20 cellular contexts compared by ENCODE assay signal in the genomic region with DNA sequence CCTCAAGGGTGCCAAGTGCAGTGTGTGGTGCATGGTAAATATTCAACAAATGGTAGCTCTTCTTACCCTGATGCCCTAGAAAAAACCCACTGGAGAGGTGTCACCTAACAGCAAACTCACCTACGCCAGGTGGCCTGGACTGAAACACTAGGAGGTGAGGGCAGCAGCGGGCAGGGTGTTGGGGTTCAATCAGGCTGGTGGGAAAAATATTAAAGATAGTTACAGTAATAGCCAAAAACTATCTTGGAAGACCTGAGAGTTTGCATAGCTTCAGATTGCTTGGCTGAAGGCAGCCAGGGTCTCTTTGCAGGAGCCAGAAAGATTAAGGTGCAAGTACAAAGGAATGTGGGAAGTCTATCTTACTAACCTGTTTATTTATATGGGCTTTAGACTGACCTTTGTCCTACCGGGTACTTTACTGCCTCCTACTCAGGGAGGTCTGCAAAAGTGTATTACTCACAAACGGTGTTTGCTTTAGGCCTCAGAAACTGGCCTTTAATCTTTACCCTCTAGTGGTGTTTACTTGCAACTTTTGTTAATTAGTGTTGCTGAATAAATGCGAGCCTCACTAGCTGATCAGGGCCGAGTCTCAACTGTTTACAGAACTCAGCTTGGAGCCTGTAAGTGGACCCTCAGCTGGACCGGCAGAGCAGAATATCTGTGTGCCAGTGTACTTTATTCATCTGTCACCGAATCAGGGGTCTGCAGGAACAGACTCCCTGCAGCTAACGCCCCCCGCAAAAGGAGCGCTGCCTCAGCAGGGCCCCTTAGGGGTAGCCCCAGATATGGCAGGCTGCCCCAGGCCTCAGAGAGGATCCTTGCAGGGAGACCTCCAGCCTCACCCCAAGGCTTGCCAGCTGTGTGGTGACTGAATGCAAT.
DNase-seq lines count a peak whose midpoint lies in the region; ATAC-seq and TF ChIP-seq lines count a peak whose summit lies in the region.
"Had no signal": no experiment of that assay in that cellular context is flagged by ENCODE, and none has a peak within 500 bp of the region (broad histone marks: within the 10 kb centered on the region; RNA-seq: fewer than 3 reads in every experiment).

No MANE protein-coding gene starts in this region.

- peaks cover 1% of the 10 kb centered on the region for H3K36me3 Mint-ChIP-seq in progenitor cell of endocrine pancreas (ENCODE audit: insufficient read depth)
- H3K36me3 Mint-ChIP-seq: activated naive CD8-positive, alpha-beta T cell treated with anti-CD3 and anti-CD28 coated beads for 36 hours; CD8-positive, alpha-beta T cell; naive B cell had no signal

- H3K27me3 Mint-ChIP-seq in progenitor cell of endocrine pancreas: no peaks in the 10 kb centered on the region
- H3K27me3 Mint-ChIP-seq: activated naive CD8-positive, alpha-beta T cell treated with anti-CD3 and anti-CD28 coated beads for 36 hours had no signal

- peaks cover 9% of the 10 kb centered on the region for H3K9me3 Mint-ChIP-seq in progenitor cell of endocrine pancreas (ENCODE audit: low read depth)
- H3K9me3 Mint-ChIP-seq: activated naive CD8-positive, alpha-beta T cell treated with anti-CD3 and anti-CD28 coated beads for 36 hours; activated T-cell treated with anti-CD3 and anti-CD28 coated beads, Interleukin-2, amount 50 U/mL, for 4 hours; CD8-positive, alpha-beta T cell had no signal

- no peak for TF ChIP-seq EP300 in upper lobe of left lung (IDR thresholded peaks at IDR 0.05)

- H3K36me3 ChIP-seq in upper lobe of left lung: no peaks in the 10 kb centered on the region
- H3K36me3 ChIP-seq: breast epithelium, vagina had no signal

- ATAC-seq in upper lobe of left lung (ENCODE audit: low FRiP score in 2 of 2): no peak
- ATAC-seq: activated T-cell treated with anti-CD3 and anti-CD28 coated beads, Interleukin-2, amount 50 U/mL, for 4 hours; CD8-positive, alpha-beta T cell; psoas muscle; stimulated activated naive CD8-positive, alpha-beta T cell treated with anti-CD3 and anti-CD28 coated beads, Interleukin-15, Interleukin-2, amounts not matched to agents 100 U/mL and 50 U/mL, for 24 hours had no signal

- H3K27ac ChIP-seq in layer of hippocampus (ENCODE audit: low read depth, low read length) (peak overlapping the region; percentile 43), upper lobe of left lung (no peak overlapping the region)
- H3K27ac ChIP-seq: GM23248, psoas muscle, vagina had no signal

- peak; percentile 80 for DNase-seq in DMS53 (lab: John Stamatoyannopoulos, UW)
- DNase-seq in SW480 (ENCODE audit: low spot score): peak; percentile 98
- DNase-seq in progenitor cell of endocrine pancreas (ENCODE audit: low spot score, unreplicated experiment): no peak
- DNase-seq in upper lobe of left lung: no peak
- no peak for DNase-seq in dermis blood vessel endothelial cell
- DNase-seq in NCI-H1048 (lab: John Stamatoyannopoulos, UW): no peak
- DNase-seq in NOMO-1 treated with dmso at 0.1 percent for 144 hours (lab: John Stamatoyannopoulos, UW; ENCODE audit: unreplicated experiment): no peak
- DNase-seq: activated CD4-positive, alpha-beta T cell treated with anti-CD3 and anti-CD28 coated beads, Interleukin-2, amount 50 U/mL, for 4 hours; activated naive CD8-positive, alpha-beta T cell treated with anti-CD3 and anti-CD28 coated beads for 36 hours; activated T-cell treated with anti-CD3 and anti-CD28 coated beads, Interleukin-2, amount 50 U/mL, for 4 hours; CD8-positive, alpha-beta T cell; effector memory CD4-positive, alpha-beta T cell; GM23248; kidney glomerular epithelial cell; naive B cell; psoas muscle; stimulated activated naive CD8-positive, alpha-beta T cell treated with anti-CD3 and anti-CD28 coated beads, Interleukin-15, Interleukin-2, amounts not matched to agents 100 U/mL and 50 U/mL, for 24 hours had no signal

- peak overlapping the region; percentile 45 for H3K4me3 Mint-ChIP-seq in progenitor cell of endocrine pancreas (ENCODE audit: low read depth)
- H3K4me3 Mint-ChIP-seq: activated naive CD8-positive, alpha-beta T cell treated with anti-CD3 and anti-CD28 coated beads for 36 hours; activated T-cell treated with anti-CD3 and anti-CD28 coated beads, Interleukin-2, amount 50 U/mL, for 4 hours; CD8-positive, alpha-beta T cell had no signal

- H3K9me3 ChIP-seq in upper lobe of left lung: no peaks in the 10 kb centered on the region
- H3K9me3 ChIP-seq: breast epithelium, psoas muscle, vagina had no signal

- TF ChIP-seq CTCF in progenitor cell of endocrine pancreas (IDR thresholded peaks at IDR 0.05; ENCODE audit: unreplicated experiment): peak; percentile 54
- no peak for TF ChIP-seq CTCF in upper lobe of left lung (IDR thresholded peaks at IDR 0.05)

- H3K4me1 ChIP-seq in upper lobe of left lung: no peaks in the 10 kb centered on the region
- H3K4me1 ChIP-seq: breast epithelium, psoas muscle, vagina had no signal

- H3K4me3 ChIP-seq in upper lobe of left lung: no peak overlapping the region
- H3K4me3 ChIP-seq: breast epithelium, GM23248, psoas muscle, vagina had no signal

- no peak for TF ChIP-seq POLR2A in upper lobe of left lung (IDR thresholded peaks at IDR 0.05)

- peak overlapping the region; percentile 95 for H3K27ac Mint-ChIP-seq in progenitor cell of endocrine pancreas
- H3K27ac Mint-ChIP-seq: activated naive CD8-positive, alpha-beta T cell treated with anti-CD3 and anti-CD28 coated beads for 36 hours; CD8-positive, alpha-beta T cell had no signal

- 66 to 67% methylated on average over 8 to 11 of the region's 11 CpGs for WGBS in upper lobe of left lung, 2 donors

- peaks cover 48% of the 10 kb centered on the region for H3K4me1 Mint-ChIP-seq in progenitor cell of endocrine pancreas (ENCODE audit: low read depth)
- H3K4me1 Mint-ChIP-seq: activated naive CD8-positive, alpha-beta T cell treated with anti-CD3 and anti-CD28 coated beads for 36 hours; naive B cell had no signal

- H3K27me3 ChIP-seq in layer of hippocampus (ENCODE audit: control insufficient read depth, insufficient read depth, low read length) (no peaks in the 10 kb centered on the region), upper lobe of left lung (no peaks in the 10 kb centered on the region)
- H3K27me3 ChIP-seq: breast epithelium, vagina had no signal

Comparison
In these comparisons a context has a peak if more than half of its experiments do, and no peak if none do; other contexts are left out.
1. DNase-seq: peak in DMS53 (single experiment) and SW480 (single experiment); none in progenitor cell of endocrine pancreas (single experiment), upper lobe of left lung (0 of 2), dermis blood vessel endothelial cell (single experiment), NCI-H1048 (single experiment) and NOMO-1 treated with dmso at 0.1 percent for 144 hours (single experiment).